ENCODE assay signal across 8 cellular contexts in genomic region chr10:112475565-112476233, GRCh38. TPM values are rescaled to one million over a fixed set of nuclear protein-coding genes. Genes with fewer than 3 reads are reported as not detected.
A peak's percentile ranks its signal among the peaks of the same experiment; 100 is the strongest.
DNase-seq lines count a peak whose midpoint lies in the region; FAIRE-seq and TF ChIP-seq lines count a peak whose summit lies in the region.

No MANE protein-coding gene starts in this region.

- no peaks in the 10 kb centered on the region for H3F3A ChIP-seq in DOHH2 (ENCODE audit: control insufficient read depth, insufficient read depth)

- no peak overlapping the region for H3K9ac ChIP-seq in mesendoderm (ENCODE audit: low read length)

- H3K23ac ChIP-seq in mesendoderm (ENCODE audit: low read length) = no peak overlapping the region

- H3K4me2 ChIP-seq in DOHH2 (ENCODE audit: low read length) = no peak overlapping the region
- no peak overlapping the region for H3K4me2 ChIP-seq in mesendoderm (ENCODE audit: low read length)

- no peak overlapping the region for H2AK5ac ChIP-seq in mesendoderm (ENCODE audit: low read length)

- no peak overlapping the region for H3K27ac ChIP-seq in DOHH2 (ENCODE audit: low read depth, low read length)
- H3K27ac ChIP-seq in mesendoderm (ENCODE audit: low read depth, low read length) = no peak overlapping the region

- H3K4ac ChIP-seq in mesendoderm (ENCODE audit: low read depth, low read length) = no peak overlapping the region

- no peaks in the 10 kb centered on the region for H3K9me3 ChIP-seq in DOHH2 (ENCODE audit: control insufficient read depth, insufficient read depth, low read length)

- H3K4me3 ChIP-seq in DOHH2 (ENCODE audit: low read length) (no peak overlapping the region), bronchial epithelial cell (ENCODE audit: low read depth, low read length) (no peak overlapping the region), mesendoderm (ENCODE audit: low read length) (no peak overlapping the region)

- no peak overlapping the region for H2BK120ac ChIP-seq in mesendoderm (ENCODE audit: low read depth, low read length)

- no peaks in the 10 kb centered on the region for H3K36me3 ChIP-seq in DOHH2 (ENCODE audit: control insufficient read depth, low read length)
- no peaks in the 10 kb centered on the region for H3K36me3 ChIP-seq in bronchial epithelial cell (ENCODE audit: control insufficient read depth, insufficient read depth, low read length)
- H3K36me3 ChIP-seq in mesendoderm (ENCODE audit: control insufficient read depth, insufficient read depth, low read length) = no peaks in the 10 kb centered on the region

- TF ChIP-seq CTCF in DOHH2 (IDR thresholded peaks at IDR 0.05; ENCODE audit: low read depth, low read length, poor library complexity, severe bottlenecking) (peak; percentile 44), bronchial epithelial cell (IDR thresholded peaks at IDR 0.05; ENCODE audit: insufficient read depth, low read length, severe bottlenecking) (peak; percentile 39)

- no peak overlapping the region for H3K18ac ChIP-seq in mesendoderm (ENCODE audit: low read length)

- H2BK5ac ChIP-seq in mesendoderm (ENCODE audit: low read length) = no peak overlapping the region

- no peaks in the 10 kb centered on the region for H3K27me3 ChIP-seq in DOHH2 (ENCODE audit: control insufficient read depth, low read length)
- no peaks in the 10 kb centered on the region for H3K27me3 ChIP-seq in bronchial epithelial cell (ENCODE audit: control insufficient read depth, insufficient read depth, low read length)
- no peaks in the 10 kb centered on the region for H3K27me3 ChIP-seq in mesendoderm (ENCODE audit: insufficient read depth, low read length, poor library complexity)

- no CpG with 5 or more reads among the region's 3 CpGs for WGBS in mesendoderm (ENCODE audit: extremely low coverage, insufficient coverage, low lambda C conversion rate)

- H3K9me2 ChIP-seq in DOHH2 (replicated peaks; ENCODE audit: control insufficient read depth, low read length) = no peaks in the 10 kb centered on the region

- H3K56ac ChIP-seq in mesendoderm (ENCODE audit: low read length) = no peak overlapping the region

- no peaks in the 10 kb centered on the region for H3K4me1 ChIP-seq in DOHH2 (ENCODE audit: control insufficient read depth, low read length)
- no peaks in the 10 kb centered on the region for H3K4me1 ChIP-seq in mesendoderm (ENCODE audit: control insufficient read depth, low read depth, low read length)

- H4K5ac ChIP-seq in mesendoderm (ENCODE audit: low read length) = no peak overlapping the region

- no peak overlapping the region for H2BK15ac ChIP-seq in mesendoderm (replicated peaks; ENCODE audit: low read depth)

- H4K8ac ChIP-seq in mesendoderm (ENCODE audit: low read depth, low read length) = no peak overlapping the region

- FAIRE-seq in bronchial epithelial cell (lab: Jason Lieb, UNC) = no peak

- peaks cover 10% of the 10 kb centered on the region; the same call in 1 of the 2 replicates for H4K20me1 ChIP-seq in DOHH2 (ENCODE audit: control insufficient read depth, insufficient read depth, low read depth, low read length)

- DNase-seq in LHCN-M2 (ENCODE audit: low read depth) (peak; percentile 14), bronchial epithelial cell (ENCODE audit: low read depth) (peak; percentile 9), middle frontal gyrus (ENCODE audit: extremely low spot score, low spot score) (peak; percentile 27), inferior parietal cortex (ENCODE audit: extremely low spot score) (no peak), NCI-H1092 treated with DMSO at 0.1 percent for 48 hours (lab: John Stamatoyannopoulos, UW) (no peak), mesendoderm (no peak)
- DNase-seq in activated T-cell treated with anti-CD3 and anti-CD28 coated beads, Interleukin-2, amount 50 U/mL, for 48 hours = no peak

- H3K79me1 ChIP-seq in mesendoderm (ENCODE audit: low read length) = peaks cover 5% of the 10 kb centered on the region

- H3K79me2 ChIP-seq in DOHH2 (ENCODE audit: control insufficient read depth, low read length) (peaks cover 5% of the 10 kb centered on the region), mesendoderm (ENCODE audit: control insufficient read depth, insufficient read depth, low read length) (no peaks in the 10 kb centered on the region)

RNA-seq across cellular contexts. Expression of gene VTI1A, which starts 28.7 kb away (rescaled TPM):
- total RNA-seq in LHCN-M2 (2014; rRNA removed) (29.7 and 39.0 TPM in 2 replicates), bronchial epithelial cell (36.6 and 42.4 TPM in 2 replicates)
- 11.3 TPM for polyA plus RNA-seq in LHCN-M2 (2012)
- 10.7 TPM for polyA plus RNA-seq in mesendoderm (2013, experiment 1 of 2)
- polyA plus RNA-seq in mesendoderm (2013, experiment 2 of 2) = 10.1 TPM

RNA-seq across cellular contexts. Expression of gene ZDHHC6, which starts 29.0 kb away (rescaled TPM):
- 35.4 and 39.6 TPM in 2 replicates for total RNA-seq in LHCN-M2 (2014; rRNA removed)
- 13.3 TPM for polyA plus RNA-seq in LHCN-M2 (2012)
- 20.2 and 23.4 TPM in 2 replicates for total RNA-seq in bronchial epithelial cell
- 21.6 TPM for polyA plus RNA-seq in mesendoderm (2013, experiment 1 of 2)
- polyA plus RNA-seq in mesendoderm (2013, experiment 2 of 2) = 21.7 TPM

Comparison
In these comparisons a context has a peak if more than half of its experiments do, and no peak if none do; other contexts are left out.
1. DNase-seq: peak in LHCN-M2 (single experiment), bronchial epithelial cell (single experiment) and middle frontal gyrus (single experiment); none in activated T-cell treated with anti-CD3 and anti-CD28 coated beads, Interleukin-2, amount 50 U/mL, for 48 hours (0 of 2), inferior parietal cortex (single experiment), NCI-H1092 treated with DMSO at 0.1 percent for 48 hours (single experiment) and mesendoderm (single experiment).